29 cellular contexts compared by ENCODE assay signal in genomic region chr17:77506371-77506991, GRCh38.
DNase-seq lines count a peak whose midpoint lies in the region; ATAC-seq, FAIRE-seq and TF ChIP-seq lines count a peak whose summit lies in the region.
"Had no signal": no experiment of that assay in that cellular context is flagged by ENCODE, and none has a peak within 500 bp of the region (broad histone marks: within the 10 kb centered on the region; RNA-seq: fewer than 3 reads in every experiment).

No MANE protein-coding gene starts in this region.

- H3K4me1 ChIP-seq in SK-N-SH (ENCODE audit: control insufficient read depth in 1 of 2, insufficient read depth in 2 of 2, low read depth in 1 of 2, low read length in 1 of 2) = peaks cover 0 to 4% of the 10 kb centered on the region in 2 experiments; a peak in 1 of 4 replicates
- H3K4me1 ChIP-seq in HepG2 (ENCODE audit: insufficient read depth, low read length) = peaks cover 45% of the 10 kb centered on the region
- no peaks in the 10 kb centered on the region for H3K4me1 ChIP-seq in uterus
- H3K4me1 ChIP-seq: breast epithelium, esophagus muscularis mucosa, SJSA1 had no signal

- no peaks in the 10 kb centered on the region for H3F3A ChIP-seq in SK-N-SH (replicated peaks; ENCODE audit: insufficient read depth)

- H2AFZ ChIP-seq in SK-N-SH (ENCODE audit: low read depth) = no peak overlapping the region
- H2AFZ ChIP-seq in HepG2 (ENCODE audit: low read length) = no peak overlapping the region

- no peak overlapping the region for H3K4me2 ChIP-seq in SK-N-SH
- H3K4me2 ChIP-seq in HepG2 (ENCODE audit: low read depth, low read length) = no peak overlapping the region

- FAIRE-seq in HepG2 (lab: Jason Lieb, UNC) = no peak
- FAIRE-seq: colon, GM19239, H54, K562 had no signal

- H3K4me1 Mint-ChIP-seq in stimulated activated naive CD8-positive, alpha-beta T cell treated with anti-CD3 and anti-CD28 coated beads, Interleukin-15, amount 100 ng/mL, for 72 hours = no peaks in the 10 kb centered on the region
- H3K4me1 Mint-ChIP-seq: neural crest cell had no signal

- DNase-seq in SK-N-SH (peak; percentile 36), HepG2 (ENCODE audit: low spot score) (no peak), uterus (peak; percentile 7 to 10), DMS153 treated with DMSO at 0.1 percent for 48 hours (lab: John Stamatoyannopoulos, UW; ENCODE audit: unreplicated experiment) (no peak), A172 (ENCODE audit: low spot score) (no peak)
- DNase-seq in stimulated activated naive CD8-positive, alpha-beta T cell treated with anti-CD3 and anti-CD28 coated beads, Interleukin-15, amount 100 ng/mL, for 72 hours = no peak
- DNase-seq in stimulated activated naive CD8-positive, alpha-beta T cell treated with anti-CD3 and anti-CD28 coated beads, Interleukin-15, Interleukin-2, amounts not matched to agents 100 U/mL and 50 U/mL, for 24 hours = no peak
- DNase-seq: activated CD8-positive, alpha-beta T cell treated with anti-CD3 and anti-CD28 coated beads for 36 hours; activated naive CD4-positive, alpha-beta T cell treated with Interleukin-2 at 50 U/mL for 16 hours; amygdala; CD4-positive, alpha-beta memory T cell; DMS153; heart right ventricle; NCI-H1092 treated with DMSO at 0.1 percent for 48 hours; NCI-H187 treated with DMSO at 0.1 percent for 48 hours; NCI-H226; T-helper 1 cell had no signal

- H3K4me3 Mint-ChIP-seq in stimulated activated naive CD8-positive, alpha-beta T cell treated with anti-CD3 and anti-CD28 coated beads, Interleukin-15, amount 100 ng/mL, for 72 hours = no peak overlapping the region
- H3K4me3 Mint-ChIP-seq: activated CD8-positive, alpha-beta T cell treated with anti-CD3 and anti-CD28 coated beads for 36 hours; CD4-positive, alpha-beta memory T cell; stimulated activated naive CD8-positive, alpha-beta T cell treated with anti-CD3 and anti-CD28 coated beads, Interleukin-15, Interleukin-2, amounts not matched to agents 100 ng/mL and 50 ng/mL, for 24 hours had no signal

- H4K20me1 ChIP-seq in SK-N-SH (ENCODE audit: insufficient read depth) (no peaks in the 10 kb centered on the region), HepG2 (ENCODE audit: insufficient read depth, low read length) (no peaks in the 10 kb centered on the region)

- POLR2A ChIA-PET in SK-N-SH (lab: Yijun Ruan, JAX) (no interaction called here), HepG2 (lab: Yijun Ruan, JAX) (interaction anchor here (2.1 to 2.3 kb wide), 2 partner anchors 52 to 76 kb away, joined by 4 to 9 read pairs; no protein-coding TSS in a partner anchor)

- intact Hi-C loops in HepG2 (cut with micrococcal nuclease; ENCODE audit: unreplicated experiment) = no loop called here
- intact Hi-C loops in uterus (cut with DNase I; ENCODE audit: low total_unique reads) = loop anchor here (10.0 kb wide), 1 partner anchor 362 kb away; the partner anchor contains the start of gene SEC14L1

- no TSS peak for BruUV-seq in HepG2 (replicated peaks; lab: Mats Ljungman, UMichigan)

- TF ChIP-seq EP300 in SK-N-SH (IDR thresholded peaks at IDR 0.05; ENCODE audit: borderline replicate concordance in 1 of 2, low read depth in 1 of 2, low read length in 1 of 2) = no peak
- TF ChIP-seq EP300 in HepG2 (IDR thresholded peaks at IDR 0.05; ENCODE audit: low read depth in 2 of 2, low read length in 2 of 2) = no peak
- no peak for TF ChIP-seq EP300 in HepG2 (CRISPR knock-in tag; IDR thresholded peaks at IDR 0.05; ENCODE audit: borderline replicate concordance)

- in situ Hi-C loops in HepG2 (cut with HindIII; ENCODE audit: extremely low pct_ligation_motif_present, low pct_unique_long_range_greater_than_20kb) = no loop called here

- H3K36me3 ChIP-seq in SK-N-SH (replicated peaks in 1 of 2; ENCODE audit: control insufficient read depth in 1 of 2, insufficient read depth in 2 of 2, low read length in 1 of 2) (peaks cover 7 to 8% of the 10 kb centered on the region in 2 experiments), HepG2 (replicated peaks in 1 of 2; ENCODE audit: control insufficient read depth in 1 of 2, insufficient read depth in 2 of 2, low read length in 2 of 2) (no peaks in the 10 kb centered on the region), uterus (no peaks in the 10 kb centered on the region)
- H3K36me3 ChIP-seq: breast epithelium, SJSA1 had no signal

- H3K27me3 ChIP-seq in SK-N-SH (ENCODE audit: insufficient read depth) (no peaks in the 10 kb centered on the region), HepG2 (ENCODE audit: control insufficient read depth in 1 of 2, insufficient read depth in 2 of 2, low read length in 2 of 2) (no peaks in the 10 kb centered on the region), uterus (no peaks in the 10 kb centered on the region)
- H3K27me3 ChIP-seq: breast epithelium, esophagus muscularis mucosa, foreskin keratinocyte, heart right ventricle, SJSA1 had no signal

- ATAC-seq in SK-N-SH treated with all-trans-retinoic acid at 6 μM for 48 hours = no peak
- ATAC-seq in stimulated activated naive CD8-positive, alpha-beta T cell treated with anti-CD3 and anti-CD28 coated beads, Interleukin-15, amount 100 ng/mL, for 72 hours = peak; percentile 3
- no peak for ATAC-seq in stimulated activated naive CD8-positive, alpha-beta T cell treated with anti-CD3 and anti-CD28 coated beads, Interleukin-15, Interleukin-2, amounts not matched to agents 100 U/mL and 50 U/mL, for 24 hours
- ATAC-seq in HepG2 = peak; percentile 2; the same call in 2 of the 3 replicates
- ATAC-seq: activated CD8-positive, alpha-beta T cell treated with anti-CD3 and anti-CD28 coated beads for 36 hours; heart right ventricle had no signal

- TF ChIP-seq CTCF in SK-N-SH (IDR thresholded peaks at IDR 0.05) = no peak
- TF ChIP-seq CTCF in HepG2 (CRISPR knock-in tag; IDR thresholded peaks at IDR 0.05) = no peak
- TF ChIP-seq CTCF in uterus (IDR thresholded peaks at IDR 0.05) = no peak

- peaks cover under 1 to 4% of the 10 kb centered on the region in 2 donors for H3K9me3 Mint-ChIP-seq in stimulated activated naive CD8-positive, alpha-beta T cell treated with anti-CD3 and anti-CD28 coated beads, Interleukin-15, amount 100 ng/mL, for 72 hours

- H3K4me3 ChIP-seq in SK-N-SH (ENCODE audit: low read depth in 2 of 2, low read length in 1 of 2) (no peak overlapping the region), HepG2 (replicated peaks in 1 of 3; ENCODE audit: insufficient read depth in 1 of 3, low read depth in 2 of 3, low read length in 3 of 3) (no peak overlapping the region), uterus (no peak overlapping the region)
- H3K4me3 ChIP-seq: breast epithelium, esophagus muscularis mucosa, heart right ventricle, K562, SJSA1 had no signal

- H3K9me3 ChIP-seq in SK-N-SH (peaks cover 5% of the 10 kb centered on the region; the same call in 1 of the 2 replicates), HepG2 (ENCODE audit: low read length) (no peaks in the 10 kb centered on the region), uterus (no peaks in the 10 kb centered on the region)
- H3K9me3 ChIP-seq: breast epithelium had no signal

- H3K27me3 Mint-ChIP-seq in stimulated activated naive CD8-positive, alpha-beta T cell treated with anti-CD3 and anti-CD28 coated beads, Interleukin-15, amount 100 ng/mL, for 72 hours = no peaks in the 10 kb centered on the region
- H3K27me3 Mint-ChIP-seq: activated CD8-positive, alpha-beta T cell treated with anti-CD3 and anti-CD28 coated beads for 36 hours; CD4-positive, alpha-beta memory T cell; stimulated activated naive CD8-positive, alpha-beta T cell treated with anti-CD3 and anti-CD28 coated beads, Interleukin-15, Interleukin-2, amounts not matched to agents 100 ng/mL and 50 ng/mL, for 24 hours had no signal

- TF ChIP-seq POLR2A in HepG2 (IDR thresholded peaks at IDR 0.05; ENCODE audit: insufficient read depth in 1 of 2, low read depth in 2 of 2, low read length in 2 of 2) (no peak), uterus (IDR thresholded peaks at IDR 0.05) (no peak)

- no peaks in the 10 kb centered on the region for H3K9me2 ChIP-seq in SK-N-SH

- TF ChIP-seq RAD21 in SK-N-SH (IDR thresholded peaks at IDR 0.05; ENCODE audit: low read length) (no peak), HepG2 (CRISPR knock-in tag; IDR thresholded peaks at IDR 0.05) (no peak)

- H3K79me2 ChIP-seq in SK-N-SH (ENCODE audit: insufficient read depth) (no peaks in the 10 kb centered on the region), HepG2 (ENCODE audit: insufficient read depth, low read length) (no peaks in the 10 kb centered on the region)

- H3K9ac ChIP-seq in SK-N-SH = no peak overlapping the region
- H3K9ac ChIP-seq in HepG2 (ENCODE audit: insufficient read depth, low read depth, low read length) = no peak overlapping the region

- WGBS in SK-N-SH (ENCODE audit: low lambda C conversion rate) = 88% methylated on average over 26 of the region's 27 CpGs
- 80% methylated on average over 26 of the region's 27 CpGs for WGBS in HepG2 (ENCODE audit: low lambda C conversion rate)

- H3K27ac ChIP-seq in SK-N-SH (ENCODE audit: low read depth in 2 of 2, low read length in 1 of 2) (no peak overlapping the region), HepG2 (ENCODE audit: extremely low read length, insufficient read depth, low read length) (no peak overlapping the region), uterus (no peak overlapping the region)
- H3K27ac ChIP-seq: 22Rv1, breast epithelium, esophagus muscularis mucosa, foreskin keratinocyte, heart right ventricle, SJSA1 had no signal

- CTCF ChIA-PET in SK-N-SH (lab: Yijun Ruan, JAX) = interaction anchor here (0.7 to 21.9 kb wide), 7 partner anchors 12 to 508 kb away, joined by 3 to 566 read pairs (median 9); no protein-coding TSS in a partner anchor
- CTCF ChIA-PET in HepG2 (lab: Yijun Ruan, JAX; ENCODE audit: low intra/inter-chr PET ratio, low total read pairs) = no interaction called here

- H3K27ac Mint-ChIP-seq in stimulated activated naive CD8-positive, alpha-beta T cell treated with anti-CD3 and anti-CD28 coated beads, Interleukin-15, amount 100 ng/mL, for 72 hours = no peak overlapping the region
- H3K27ac Mint-ChIP-seq: activated CD8-positive, alpha-beta T cell treated with anti-CD3 and anti-CD28 coated beads for 36 hours; stimulated activated naive CD8-positive, alpha-beta T cell treated with anti-CD3 and anti-CD28 coated beads, Interleukin-15, Interleukin-2, amounts not matched to agents 100 ng/mL and 50 ng/mL, for 24 hours had no signal

TF ChIP-seq in SK-N-SH treated with all-trans-retinoic acid at 6 μM for 48 hours, 23 proteins besides CTCF, POLR2A, EP300 and RAD21 (continues in another document):
- no peak for TF ChIP-seq ZNF8 (CRISPR knock-in tag; IDR thresholded peaks at IDR 0.05)
- no peak for TF ChIP-seq SNAI2 (CRISPR knock-in tag; IDR thresholded peaks at IDR 0.05)

TF ChIP-seq in HepG2, 621 proteins besides CTCF, POLR2A, EP300 and RAD21:
- TF ChIP-seq CBX2 (IDR thresholded peaks at IDR 0.05; ENCODE audit: low read depth, low read length) = no peak
- TF ChIP-seq CBX2 (CRISPR knock-in tag; IDR thresholded peaks at IDR 0.05; ENCODE audit: low read depth) = no peak
- 0 out of 2 replicates have a peak, but pooled peaks have one; percentile 43 for TF ChIP-seq ZNF3 (CRISPR knock-in tag; IDR thresholded peaks at IDR 0.05)
- TF ChIP-seq MLLT10 (CRISPR knock-in tag; IDR thresholded peaks at IDR 0.05) = no peak
- peak; percentile 61 for TF ChIP-seq ZNF629 (CRISPR knock-in tag; conservative IDR thresholded peaks at IDR 0.05)
- no peak for TF ChIP-seq NCOA1 (CRISPR knock-in tag; IDR thresholded peaks at IDR 0.05)
- no peak for TF ChIP-seq MIER2 (CRISPR knock-in tag; IDR thresholded peaks at IDR 0.05)
- peak; percentile 69 for TF ChIP-seq AGO1 (IDR thresholded peaks at IDR 0.05; ENCODE audit: low read depth, low read length, poor library complexity, severe bottlenecking)

Comparison
In these comparisons a context has a peak if more than half of its experiments do, and no peak if none do; other contexts are left out.
1. ATAC-seq: peak in stimulated activated naive CD8-positive, alpha-beta T cell treated with anti-CD3 and anti-CD28 coated beads, Interleukin-15, amount 100 ng/mL, for 72 hours (single experiment) and HepG2 (single experiment); none in SK-N-SH treated with all-trans-retinoic acid at 6 μM for 48 hours (single experiment) and stimulated activated naive CD8-positive, alpha-beta T cell treated with anti-CD3 and anti-CD28 coated beads, Interleukin-15, Interleukin-2, amounts not matched to agents 100 U/mL and 50 U/mL, for 24 hours (single experiment).
2. DNase-seq: peak in SK-N-SH (single experiment) and uterus (2 of 2); none in stimulated activated naive CD8-positive, alpha-beta T cell treated with anti-CD3 and anti-CD28 coated beads, Interleukin-15, amount 100 ng/mL, for 72 hours (0 of 2), stimulated activated naive CD8-positive, alpha-beta T cell treated with anti-CD3 and anti-CD28 coated beads, Interleukin-15, Interleukin-2, amounts not matched to agents 100 U/mL and 50 U/mL, for 24 hours (single experiment), HepG2 (single experiment), DMS153 treated with DMSO at 0.1 percent for 48 hours (single experiment) and A172 (single experiment).